ENCODE assay signal across 24 cellular contexts in the genomic region with DNA sequence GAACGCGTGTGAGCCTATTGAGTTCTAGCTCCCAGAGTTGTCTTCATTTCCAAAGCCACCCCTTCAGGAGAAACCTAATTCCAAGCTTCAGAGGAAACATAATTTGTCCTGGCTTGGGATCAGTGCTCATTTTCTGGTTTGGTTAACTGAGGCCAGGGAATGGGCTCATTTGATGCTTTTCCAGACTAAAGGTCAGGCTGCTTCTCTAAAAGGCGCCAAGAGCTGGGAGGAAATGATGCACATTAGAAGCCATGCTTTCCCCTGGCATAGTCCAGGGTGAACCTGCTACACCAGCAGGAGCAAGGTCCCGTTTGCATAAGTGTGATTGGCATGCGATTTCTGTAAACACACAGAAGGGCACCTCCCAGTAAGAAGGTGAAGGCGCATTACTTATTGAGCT.
DNase-seq lines count a peak whose midpoint lies in the region; FAIRE-seq and TF ChIP-seq lines count a peak whose summit lies in the region.
"Had no signal": no experiment of that assay in that cellular context is flagged by ENCODE, and none has a peak within 500 bp of the region (broad histone marks: within the 10 kb centered on the region; RNA-seq: fewer than 3 reads in every experiment).

No MANE protein-coding gene starts in this region.

- H3K36me3 Mint-ChIP-seq in endodermal cell (ENCODE audit: low read depth) = peaks cover 32% of the 10 kb centered on the region
- H3K36me3 Mint-ChIP-seq: CD8-positive, alpha-beta T cell had no signal

- no peaks in the 10 kb centered on the region for H3K4me1 Mint-ChIP-seq in endodermal cell
- H3K4me1 Mint-ChIP-seq: B cell had no signal

- no peaks in the 10 kb centered on the region for H3K36me3 ChIP-seq in mammary epithelial cell (ENCODE audit: insufficient read depth, low read length)
- peaks cover 20% of the 10 kb centered on the region for H3K36me3 ChIP-seq in endodermal cell (ENCODE audit: control insufficient read depth, insufficient read depth, low read length)
- H3K36me3 ChIP-seq in kidney (ENCODE audit: control insufficient read depth in 1 of 2, insufficient read depth in 2 of 2, low read length in 2 of 2) = no peaks in the 10 kb centered on the region
- H3K36me3 ChIP-seq: BLaER1 treated with 17β-estradiol and CSF1 and Interleukin-3, amounts not matched to agents 10 nM and 100 nM had no signal

- H3K27me3 ChIP-seq in mammary epithelial cell (ENCODE audit: insufficient read depth, low read length) = no peaks in the 10 kb centered on the region
- no peaks in the 10 kb centered on the region for H3K27me3 ChIP-seq in endodermal cell (ENCODE audit: control insufficient read depth, insufficient read depth, low read length, poor library complexity, severe bottlenecking)
- H3K27me3 ChIP-seq: BLaER1 treated with 17β-estradiol and CSF1 and Interleukin-3, amounts not matched to agents 10 nM and 100 nM had no signal

- H3K4me2 ChIP-seq in mammary epithelial cell (ENCODE audit: insufficient read depth, low read depth, low read length) = no peak overlapping the region
- H3K4me2 ChIP-seq: A549; BLaER1 treated with 17β-estradiol and CSF1 and Interleukin-3, amounts not matched to agents 10 nM and 100 nM had no signal

- no peaks in the 10 kb centered on the region for H3K9me3 Mint-ChIP-seq in endodermal cell

- no peaks in the 10 kb centered on the region for H4K20me1 ChIP-seq in mammary epithelial cell (ENCODE audit: insufficient read depth, low read length)
- H4K20me1 ChIP-seq: BLaER1 treated with 17β-estradiol and CSF1 and Interleukin-3, amounts not matched to agents 10 nM and 100 nM had no signal

- no peak for TF ChIP-seq CTCF in mammary epithelial cell (conservative IDR thresholded peaks at IDR 0.05 in 1 of 2, IDR thresholded peaks at IDR 0.05 in 1 of 2; ENCODE audit: extremely low read depth in 1 of 2, insufficient read depth in 1 of 2, low read depth in 1 of 2, low read length in 2 of 2)
- no peak for TF ChIP-seq CTCF in endodermal cell (conservative IDR thresholded peaks at IDR 0.05)
- no peak for TF ChIP-seq CTCF in kidney (IDR thresholded peaks at IDR 0.05; ENCODE audit: borderline replicate concordance, extremely low read depth, insufficient read depth)

- CTCF ChIA-PET in mammary epithelial cell (lab: Charles Lee; ENCODE audit: low non-redundant PET) = no interaction called here

- H3K4me3 ChIP-seq in mammary epithelial cell (replicated peaks in 1 of 3; ENCODE audit: insufficient read depth in 1 of 3, low read depth in 2 of 3, low read length in 3 of 3) = no peak overlapping the region
- no peak overlapping the region for H3K4me3 ChIP-seq in endodermal cell (ENCODE audit: low read length)
- H3K4me3 ChIP-seq in kidney (ENCODE audit: low read length in 2 of 2) = no peak overlapping the region
- H3K4me3 ChIP-seq: A549; BLaER1 treated with 17β-estradiol and CSF1 and Interleukin-3, amounts not matched to agents 10 nM and 100 nM; GM12878 had no signal

- intact Hi-C loops in mammary epithelial cell (cut with micrococcal nuclease) (no loop called here), kidney (cut with DNase I) (no loop called here)

- no peak overlapping the region for H3K27ac Mint-ChIP-seq in endodermal cell
- H3K27ac Mint-ChIP-seq: B cell; CD4-positive, alpha-beta T cell; CD8-positive, alpha-beta T cell had no signal

- H3K79me2 ChIP-seq in mammary epithelial cell (ENCODE audit: insufficient read depth, low read length) = no peaks in the 10 kb centered on the region

- peaks cover 1% of the 10 kb centered on the region for H3K27me3 Mint-ChIP-seq in endodermal cell (ENCODE audit: insufficient read depth)
- H3K27me3 Mint-ChIP-seq: B cell; CD4-positive, alpha-beta T cell had no signal

- H3K9me3 ChIP-seq in mammary epithelial cell (replicated peaks; ENCODE audit: insufficient read depth, low read length) = peaks cover 35% of the 10 kb centered on the region
- no peaks in the 10 kb centered on the region for H3K9me3 ChIP-seq in endodermal cell (ENCODE audit: control insufficient read depth, low read length)
- peaks cover 0 to 6% of the 10 kb centered on the region in 2 donors for H3K9me3 ChIP-seq in kidney (ENCODE audit: control insufficient read depth in 1 of 2, low read length in 2 of 2)
- H3K9me3 ChIP-seq: A549, Caco-2 had no signal

- H3K4me1 ChIP-seq in mammary epithelial cell (ENCODE audit: insufficient read depth, low read length) (no peaks in the 10 kb centered on the region), endodermal cell (ENCODE audit: control insufficient read depth, insufficient read depth, low read length) (no peaks in the 10 kb centered on the region), kidney (ENCODE audit: control insufficient read depth in 1 of 2, insufficient read depth in 1 of 2, low read depth in 1 of 2, low read length in 2 of 2) (no peaks in the 10 kb centered on the region)
- H3K4me1 ChIP-seq: A549; BLaER1 treated with 17β-estradiol and CSF1 and Interleukin-3, amounts not matched to agents 10 nM and 100 nM; Caco-2 had no signal

- BruUV-seq in mammary epithelial cell (replicated peaks; lab: Mats Ljungman, UMichigan) = no TSS peak

- FAIRE-seq in kidney (lab: Jason Lieb, UNC) = no peak
- FAIRE-seq: A549, D721Med, GM12878, GM12892, GM18507 had no signal

- dilution Hi-C loops in mammary epithelial cell (cut with HindIII; ENCODE audit: low sequenced_read_pairs) = no loop called here

- peak; percentile 13 to 44 for DNase-seq in T47D (ENCODE audit: low read depth in 1 of 2, low spot score in 1 of 2)
- no peak for DNase-seq in mammary epithelial cell
- peak; percentile 61 for DNase-seq in cerebellar cortex (ENCODE audit: low spot score)
- DNase-seq in endodermal cell = peak; percentile 26
- peak; percentile 9 for DNase-seq in retina
- no peak for DNase-seq in NCI-H2196 treated with DMSO at 0.1 percent for 48 hours (lab: John Stamatoyannopoulos, UW; ENCODE audit: unreplicated experiment)
- DNase-seq in kidney = no peak
- DNase-seq in NOMO-1 treated with dmso at 0.1 percent for 144 hours (lab: John Stamatoyannopoulos, UW; ENCODE audit: unreplicated experiment) = no peak
- DNase-seq: AML-193; Caco-2; Calu3; CD4-positive, alpha-beta T cell; CD8-positive, alpha-beta T cell; DMS79 treated with DMSO at 0.1 percent for 48 hours; GDM1 had no signal

- in situ Hi-C loops in T47D (cut with HindIII; ENCODE audit: low pct_unique_long_range_greater_than_20kb, low sequenced_read_pairs) (no loop called here), mammary epithelial cell (cut with MboI; ENCODE audit: low sequenced_read_pairs in 2 of 2) (no loop called here)

- H3K4me3 Mint-ChIP-seq in endodermal cell = no peak overlapping the region
- H3K4me3 Mint-ChIP-seq: B cell; CD4-positive, alpha-beta T cell; CD8-positive, alpha-beta T cell had no signal

- no peak overlapping the region for H2AFZ ChIP-seq in mammary epithelial cell (ENCODE audit: low read depth, low read length)

- H3K9ac ChIP-seq in mammary epithelial cell (ENCODE audit: insufficient read depth, low read length) (no peak overlapping the region), endodermal cell (ENCODE audit: extremely low read depth, low read length, poor library complexity, severe bottlenecking) (no peak overlapping the region), kidney (ENCODE audit: low read length in 2 of 2) (no peak overlapping the region)
- H3K9ac ChIP-seq: BLaER1 treated with 17β-estradiol and CSF1 and Interleukin-3, amounts not matched to agents 10 nM and 100 nM had no signal

- H3K27ac ChIP-seq in mammary epithelial cell (ENCODE audit: insufficient read depth, low read depth, low read length) = no peak overlapping the region
- H3K27ac ChIP-seq in endodermal cell (ENCODE audit: low read depth, low read length) = no peak overlapping the region
- H3K27ac ChIP-seq in kidney (ENCODE audit: low read depth in 2 of 2, low read length in 2 of 2) = no peak overlapping the region
- H3K27ac ChIP-seq: 22Rv1; A549; BLaER1 treated with 17β-estradiol and CSF1 and Interleukin-3, amounts not matched to agents 10 nM and 100 nM; C4-2B had no signal

- 88% methylated on average over 5 of the region's 6 CpGs for WGBS in mammary epithelial cell (ENCODE audit: low coverage, missing lambda C conversion rate)
- WGBS in endodermal cell (ENCODE audit: insufficient coverage in 1 of 2, insufficient read length in 1 of 2), 2 experiments = 80 to 94% methylated on average over 4 to 6 of the region's 6 CpGs

Comparison
In these comparisons a context has a peak if more than half of its experiments do, and no peak if none do; other contexts are left out.
1. DNase-seq: peak in T47D (2 of 2), cerebellar cortex (single experiment), endodermal cell (single experiment) and retina (single experiment); none in mammary epithelial cell (single experiment), NCI-H2196 treated with DMSO at 0.1 percent for 48 hours (single experiment), kidney (single experiment) and NOMO-1 treated with dmso at 0.1 percent for 144 hours (single experiment).